Comparison of ENCODE assay signal across 1 cellular context in genomic region chr21:46362946-46363345, GRCh38.
TF ChIP-seq lines count a peak whose summit lies in the region.

No MANE protein-coding gene starts in this region.

TF ChIP-seq in H1, 55 proteins besides CTCF, POLR2A, EP300 and RAD21:
- TF ChIP-seq RXRA (IDR thresholded peaks at IDR 0.05; ENCODE audit: insufficient read depth, low read depth, low read length) (no peak), BCL11A (IDR thresholded peaks at IDR 0.05; ENCODE audit: low read depth in 2 of 2, low read length in 2 of 2) (no peak), EZH2 (IDR thresholded peaks at IDR 0.05; ENCODE audit: low read depth, low read length, severe bottlenecking) (no peak), RNF2 (IDR thresholded peaks at IDR 0.05; ENCODE audit: borderline replicate concordance, low read depth, low read length, missing control alignments, poor library complexity, severe bottlenecking) (no peak), TCF12 (IDR thresholded peaks at IDR 0.05; ENCODE audit: low read depth, low read length) (no peak), CTBP2 (IDR thresholded peaks at IDR 0.05; ENCODE audit: borderline replicate concordance, insufficient read depth, insufficient read length, low read length) (no peak), USF2 (IDR thresholded peaks at IDR 0.05; ENCODE audit: low read length) (no peak), RBBP5 (IDR thresholded peaks at IDR 0.05; ENCODE audit: borderline replicate concordance, low read depth, low read length) (no peak), CEBPB (IDR thresholded peaks at IDR 0.05; ENCODE audit: low read depth, low read length) (no peak), FOSL1 (IDR thresholded peaks at IDR 0.05; ENCODE audit: insufficient read depth, low read depth, low read length) (no peak), ATF2 (IDR thresholded peaks at IDR 0.05; ENCODE audit: low read length) (no peak), SIX5 (IDR thresholded peaks at IDR 0.05; ENCODE audit: low read depth, low read length) (no peak)
